ENCODE assay signal across 11 cellular contexts in the genomic region with DNA sequence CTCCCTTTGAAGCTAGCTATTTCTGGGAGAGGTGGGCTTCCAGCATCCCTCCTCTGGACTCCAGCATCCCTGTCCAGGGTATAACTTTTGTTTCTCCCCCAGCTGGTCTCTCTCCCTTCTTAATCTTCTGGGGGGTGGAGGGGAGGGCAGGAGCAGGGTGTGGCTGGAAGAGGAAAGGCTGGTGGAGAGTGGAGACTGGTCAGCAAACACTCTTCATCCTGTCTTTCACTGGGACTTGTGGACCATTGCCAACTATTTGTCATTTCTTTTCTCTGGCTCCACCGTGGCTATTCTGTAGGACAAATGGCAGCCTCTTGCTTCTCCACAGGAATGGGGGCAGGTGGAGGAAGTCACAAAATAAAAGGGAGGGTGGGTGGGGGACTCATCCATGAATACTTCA. TPM values are rescaled to one million over a fixed set of nuclear protein-coding genes. Genes with fewer than 3 reads are reported as not detected.
DNase-seq lines count a peak whose midpoint lies in the region; ATAC-seq and TF ChIP-seq lines count a peak whose summit lies in the region.
"Had no signal": no experiment of that assay in that cellular context is flagged by ENCODE, and none has a peak within 500 bp of the region (broad histone marks: within the 10 kb centered on the region; RNA-seq: fewer than 3 reads in every experiment).

No MANE protein-coding gene starts in this region.

- H3K36me3 ChIP-seq in OCI-LY3 (replicated peaks; ENCODE audit: low read depth, low read length): no peaks in the 10 kb centered on the region

- H3K79me2 ChIP-seq in OCI-LY3 (ENCODE audit: low read length): peaks cover 23% of the 10 kb centered on the region

- peak; percentile 29 for DNase-seq in Daoy (ENCODE audit: low read depth)
- peak; percentile 37 for DNase-seq in fibroblast of peridontal ligament (ENCODE audit: extremely low read depth)
- no peak for DNase-seq in sciatic nerve (ENCODE audit: low spot score)
- no peak for DNase-seq in natural killer cell treated with Interleukin-12 subunit alpha and Interleukin-12 subunit beta and Interleukin-15 and Interleukin-18, amount 100 ng/mL, for 72 hours (ENCODE audit: low spot score)
- DNase-seq in occipital lobe (lab: John Stamatoyannopoulos, UW): no peak
- DNase-seq: CD4-positive, alpha-beta T cell; effector CD4-positive, alpha-beta T cell had no signal

- no peak overlapping the region for H3K27ac Mint-ChIP-seq in natural killer cell treated with Interleukin-12 subunit alpha and Interleukin-12 subunit beta and Interleukin-15 and Interleukin-18, amount 100 ng/mL, for 72 hours
- H3K27ac Mint-ChIP-seq: CD4-positive, alpha-beta T cell had no signal

- H3K27ac ChIP-seq in OCI-LY3 (ENCODE audit: low read length): peak overlapping the region; percentile 93

- H3K9ac ChIP-seq in OCI-LY3 (ENCODE audit: low read length): peak overlapping the region; percentile 77

- H3K4me1 ChIP-seq in OCI-LY3 (ENCODE audit: low read length): peaks cover 72% of the 10 kb centered on the region

- no peaks in the 10 kb centered on the region for H3K27me3 ChIP-seq in OCI-LY3 (ENCODE audit: low read depth, low read length)

- H4K20me1 ChIP-seq in OCI-LY3 (ENCODE audit: insufficient read depth, low read length): no peaks in the 10 kb centered on the region

- no peaks in the 10 kb centered on the region for H3K9me3 ChIP-seq in OCI-LY3 (ENCODE audit: insufficient read depth, low read length)

- H3K27me3 Mint-ChIP-seq in natural killer cell treated with Interleukin-12 subunit alpha and Interleukin-12 subunit beta and Interleukin-15 and Interleukin-18, amount 100 ng/mL, for 72 hours: peaks cover 7% of the 10 kb centered on the region in 2 donors

- H3K4me2 ChIP-seq in OCI-LY3 (ENCODE audit: low read length): peak overlapping the region; percentile 80

- H3K4me3 ChIP-seq in OCI-LY3 (ENCODE audit: low read length): peak overlapping the region; percentile 42; the same call in 1 of the 2 replicates

- H2AFZ ChIP-seq in OCI-LY3 (ENCODE audit: low read depth, low read length): no peak overlapping the region

- H3K4me1 Mint-ChIP-seq in natural killer cell treated with Interleukin-12 subunit alpha and Interleukin-12 subunit beta and Interleukin-15 and Interleukin-18, amount 100 ng/mL, for 72 hours (ENCODE audit: low read depth in 2 of 2): peaks cover 3 to 9% of the 10 kb centered on the region in 2 donors
- H3K4me1 Mint-ChIP-seq: neural crest cell had no signal

- ATAC-seq in sciatic nerve (peak; percentile 51), HG02970 (IDR thresholded peaks at IDR 0.05; ENCODE audit: low FRiP score, unreplicated experiment) (no peak), HG02870 (IDR thresholded peaks at IDR 0.05; ENCODE audit: unreplicated experiment) (no peak)
- no peak for ATAC-seq in natural killer cell treated with Interleukin-12 subunit alpha and Interleukin-12 subunit beta and Interleukin-15 and Interleukin-18, amount 100 ng/mL, for 72 hours

- intact Hi-C loops in sciatic nerve (cut with DNase I): no loop called here

- no peaks in the 10 kb centered on the region for H3K9me3 Mint-ChIP-seq in natural killer cell treated with Interleukin-12 subunit alpha and Interleukin-12 subunit beta and Interleukin-15 and Interleukin-18, amount 100 ng/mL, for 72 hours
- H3K9me3 Mint-ChIP-seq: CD4-positive, alpha-beta T cell; neural crest cell had no signal

- TF ChIP-seq CTCF in OCI-LY3 (IDR thresholded peaks at IDR 0.05; ENCODE audit: low read depth, low read length): no peak

- H3K4me3 Mint-ChIP-seq in natural killer cell treated with Interleukin-12 subunit alpha and Interleukin-12 subunit beta and Interleukin-15 and Interleukin-18, amount 100 ng/mL, for 72 hours: no peak overlapping the region
- H3K4me3 Mint-ChIP-seq: CD4-positive, alpha-beta T cell; neural crest cell had no signal

- H3K36me3 Mint-ChIP-seq in natural killer cell treated with Interleukin-12 subunit alpha and Interleukin-12 subunit beta and Interleukin-15 and Interleukin-18, amount 100 ng/mL, for 72 hours: no peaks in the 10 kb centered on the region

RNA-seq across cellular contexts. Expression of a gene that starts 19.8 kb away (rescaled TPM):
- 19.7 and 26.2 TPM in 2 replicates for total RNA-seq in Daoy (2014; rRNA removed; shearing (Covaris generic))
- total RNA-seq in sciatic nerve: 29.6 TPM
- total RNA-seq in natural killer cell treated with Interleukin-12 subunit alpha and Interleukin-12 subunit beta and Interleukin-15 and Interleukin-18, amount 100 ng/mL, for 72 hours: 10 to 100 TPM in 1 of 2 donors, 1 to 10 TPM in 1; 5.4 to 20.5 TPM
- 4.8 TPM for total RNA-seq in occipital lobe
- total RNA-seq: neural crest cell had no signal

RNA-seq across cellular contexts. Expression of a gene that starts 25.5 kb away (rescaled TPM):
- total RNA-seq in Daoy (2014; rRNA removed; shearing (Covaris generic)): 210 and 248 TPM in 2 replicates
- total RNA-seq in sciatic nerve: 142 TPM
- 100 to 1,000 TPM; 120 to 221 TPM for total RNA-seq in natural killer cell treated with Interleukin-12 subunit alpha and Interleukin-12 subunit beta and Interleukin-15 and Interleukin-18, amount 100 ng/mL, for 72 hours
- total RNA-seq in occipital lobe: 145 TPM

RNA-seq across cellular contexts. Expression of a gene that starts 43.1 kb away (rescaled TPM):
- not detected in 2 replicates for total RNA-seq in Daoy (2014; rRNA removed; shearing (Covaris generic))
- total RNA-seq in sciatic nerve: not detected
- not detected for total RNA-seq in natural killer cell treated with Interleukin-12 subunit alpha and Interleukin-12 subunit beta and Interleukin-15 and Interleukin-18, amount 100 ng/mL, for 72 hours
- total RNA-seq in occipital lobe: not detected
- total RNA-seq: CD4-positive, alpha-beta T cell; neural crest cell had no signal

Comparison
In these comparisons a context has a peak if more than half of its experiments do, and no peak if none do; other contexts are left out.
1. DNase-seq: peak in Daoy (single experiment) and fibroblast of peridontal ligament (single experiment); none in sciatic nerve (single experiment), natural killer cell treated with Interleukin-12 subunit alpha and Interleukin-12 subunit beta and Interleukin-15 and Interleukin-18, amount 100 ng/mL, for 72 hours (single experiment) and occipital lobe (single experiment).